ENCODE assay signal across 1 cellular context in genomic region chr4:138815811-138816210, GRCh38.
TF ChIP-seq lines count a peak whose summit lies in the region.

No MANE protein-coding gene starts in this region.

TF ChIP-seq in HEK293, 187 proteins besides CTCF, POLR2A, EP300 and RAD21 (continued from another document):
- TF ChIP-seq, protein P1, sequence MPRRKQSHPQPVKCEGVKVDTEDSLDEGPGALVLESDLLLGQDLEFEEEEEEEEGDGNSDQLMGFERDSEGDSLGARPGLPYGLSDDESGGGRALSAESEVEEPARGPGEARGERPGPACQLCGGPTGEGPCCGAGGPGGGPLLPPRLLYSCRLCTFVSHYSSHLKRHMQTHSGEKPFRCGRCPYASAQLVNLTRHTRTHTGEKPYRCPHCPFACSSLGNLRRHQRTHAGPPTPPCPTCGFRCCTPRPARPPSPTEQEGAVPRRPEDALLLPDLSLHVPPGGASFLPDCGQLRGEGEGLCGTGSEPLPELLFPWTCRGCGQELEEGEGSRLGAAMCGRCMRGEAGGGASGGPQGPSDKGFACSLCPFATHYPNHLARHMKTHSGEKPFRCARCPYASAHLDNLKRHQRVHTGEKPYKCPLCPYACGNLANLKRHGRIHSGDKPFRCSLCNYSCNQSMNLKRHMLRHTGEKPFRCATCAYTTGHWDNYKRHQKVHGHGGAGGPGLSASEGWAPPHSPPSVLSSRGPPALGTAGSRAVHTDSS (tag by site-specific recombination; IDR thresholded peaks at IDR 0.05), result no peak
- TF ChIP-seq HOXD13 (CRISPR knock-in tag; IDR thresholded peaks at IDR 0.05; ENCODE audit: borderline replicate concordance) (no peak), ZNF48 (tag by site-specific recombination; IDR thresholded peaks at IDR 0.05) (no peak), ZNF623 (tag by site-specific recombination; IDR thresholded peaks at IDR 0.05) (no peak), ZNF354C (tag by site-specific recombination; IDR thresholded peaks at IDR 0.05; ENCODE audit: borderline replicate concordance, low read depth) (no peak), ZNF629 (tag by site-specific recombination; IDR thresholded peaks at IDR 0.05) (0 out of 2 replicates have a peak, but pooled peaks have one; percentile 24), AEBP2 (tag by site-specific recombination; IDR thresholded peaks at IDR 0.05; ENCODE audit: borderline replicate concordance) (no peak), SCRT1 (tag by site-specific recombination; IDR thresholded peaks at IDR 0.05; ENCODE audit: borderline replicate concordance) (no peak)
